10 cellular contexts compared by ENCODE assay signal in genomic region chr6:108689279-108690161, GRCh38.
DNase-seq lines count a peak whose midpoint lies in the region; ATAC-seq and TF ChIP-seq lines count a peak whose summit lies in the region.
"Had no signal": no experiment of that assay in that cellular context is flagged by ENCODE, and none has a peak within 500 bp of the region (broad histone marks: within the 10 kb centered on the region; RNA-seq: fewer than 3 reads in every experiment).

No MANE protein-coding gene starts in this region.

- BruUV-seq in mammary epithelial cell (replicated peaks; lab: Mats Ljungman, UMichigan) = no TSS peak

- H3K4me3 ChIP-seq in mammary epithelial cell (replicated peaks in 1 of 3; ENCODE audit: insufficient read depth in 1 of 3, low read depth in 2 of 3, low read length in 3 of 3) = no peak overlapping the region
- no peak overlapping the region for H3K4me3 ChIP-seq in liver (ENCODE audit: low read depth in 1 of 3, low read length in 3 of 3)
- no peak overlapping the region for H3K4me3 ChIP-seq in vagina

- H3K4me2 ChIP-seq in mammary epithelial cell (ENCODE audit: insufficient read depth, low read depth, low read length) = peak overlapping the region; percentile 60

- TF ChIP-seq CTCF in mammary epithelial cell (conservative IDR thresholded peaks at IDR 0.05 in 1 of 2, IDR thresholded peaks at IDR 0.05 in 1 of 2; ENCODE audit: extremely low read depth in 1 of 2, insufficient read depth in 1 of 2, low read depth in 1 of 2, low read length in 2 of 2) (peak in 1 of 2 donors; percentile 1), liver (IDR thresholded peaks at IDR 0.05; ENCODE audit: low read depth, low read length, missing input control) (no peak), vagina (IDR thresholded peaks at IDR 0.05) (peak in 1 of 3 experiments; percentile 9)

- intact Hi-C loops in mammary epithelial cell (cut with micrococcal nuclease) (loop anchor here (1.0 to 2.0 kb wide), 4 partner anchors 39 to 127 kb away; no protein-coding TSS in a partner anchor), vagina (cut with DNase I) (no loop called here)

- H3K79me2 ChIP-seq in mammary epithelial cell (ENCODE audit: insufficient read depth, low read length) = peaks cover 8% of the 10 kb centered on the region

- WGBS in mammary epithelial cell (ENCODE audit: low coverage, missing lambda C conversion rate) = 4% methylated on average over 15 of the region's 15 CpGs
- WGBS in liver = 59% methylated on average over 15 of the region's 15 CpGs

- CTCF ChIA-PET in mammary epithelial cell (lab: Charles Lee; ENCODE audit: low non-redundant PET) = interaction anchor here (0.7 to 0.8 kb wide), 2 partner anchors 13 to 130 kb away, joined by 3 read pairs; no protein-coding TSS in a partner anchor

- H3K4me1 ChIP-seq in mammary epithelial cell (ENCODE audit: insufficient read depth, low read length) (peaks cover 57% of the 10 kb centered on the region), liver (ENCODE audit: control insufficient read depth in 4 of 4, insufficient read depth in 4 of 4, low read length in 3 of 4) (peaks cover 5 to 21% (median 11%) of the 10 kb centered on the region in 4 donors), vagina (peaks cover 41% of the 10 kb centered on the region)

- H3K9me3 ChIP-seq in mammary epithelial cell (replicated peaks; ENCODE audit: insufficient read depth, low read length) = no peaks in the 10 kb centered on the region
- H3K9me3 ChIP-seq in liver (ENCODE audit: control insufficient read depth in 4 of 4, low read length in 3 of 4) = no peaks in the 10 kb centered on the region
- H3K9me3 ChIP-seq in vagina = no peaks in the 10 kb centered on the region

- peak; percentile 59 to 65 for TF ChIP-seq RAD21 in liver (IDR thresholded peaks at IDR 0.05)

- peak overlapping the region; percentile 60 for H2AFZ ChIP-seq in mammary epithelial cell (ENCODE audit: low read depth, low read length)

- H3K9ac ChIP-seq in mammary epithelial cell (ENCODE audit: insufficient read depth, low read length) (peak overlapping the region; percentile 7), liver (ENCODE audit: low read depth in 1 of 2, low read length in 2 of 2) (no peak overlapping the region)

- no peak for TF ChIP-seq POLR2A in vagina (IDR thresholded peaks at IDR 0.05)

- no peaks in the 10 kb centered on the region for H4K20me1 ChIP-seq in mammary epithelial cell (ENCODE audit: insufficient read depth, low read length)

- ATAC-seq in stimulated activated naive CD8-positive, alpha-beta T cell treated with anti-CD3 and anti-CD28 coated beads, Interleukin-15, Interleukin-2, amounts not matched to agents 100 U/mL and 50 U/mL, for 24 hours = no peak

- H3K27ac ChIP-seq in mammary epithelial cell (ENCODE audit: insufficient read depth, low read depth, low read length) (peak overlapping the region; percentile 79), liver (ENCODE audit: low read depth in 1 of 2, low read length in 2 of 2) (peak overlapping the region; percentile 22 to 46), vagina (peak overlapping the region; percentile 17)
- H3K27ac ChIP-seq: 22Rv1 had no signal

- in situ Hi-C loops in mammary epithelial cell (cut with MboI; ENCODE audit: low sequenced_read_pairs in 2 of 2) = no loop called here

- H3K36me3 ChIP-seq in mammary epithelial cell (ENCODE audit: insufficient read depth, low read length) (peaks cover 1% of the 10 kb centered on the region), liver (ENCODE audit: control insufficient read depth in 4 of 4, insufficient read depth in 3 of 4, low read depth in 1 of 4, low read length in 3 of 4) (peaks cover 0 to 8% (median 4%) of the 10 kb centered on the region in 4 donors), vagina (peaks cover 0 to 9% of the 10 kb centered on the region in 2 donors)

- H3K27me3 ChIP-seq in mammary epithelial cell (ENCODE audit: insufficient read depth, low read length) = no peaks in the 10 kb centered on the region
- no peaks in the 10 kb centered on the region for H3K27me3 ChIP-seq in liver (ENCODE audit: control insufficient read depth in 4 of 4, insufficient read depth in 4 of 4, low read length in 3 of 4)
- H3K27me3 ChIP-seq in vagina = no peaks in the 10 kb centered on the region

- DNase-seq in DMS 273 (lab: John Stamatoyannopoulos, UW; ENCODE audit: unreplicated experiment) (peak; percentile 20), DMS 273 treated with DMSO at 0.1 percent for 48 hours (lab: John Stamatoyannopoulos, UW) (no peak), mammary epithelial cell (peak; percentile 100), vagina (ENCODE audit: extremely low spot score in 2 of 2) (peak in 1 of 2 donors; percentile 91), DMS153 treated with DMSO at 0.1 percent for 48 hours (lab: John Stamatoyannopoulos, UW; ENCODE audit: unreplicated experiment) (no peak)
- no peak for DNase-seq in activated naive CD4-positive, alpha-beta T cell (lab: John Stamatoyannopoulos, UW)
- DNase-seq in stimulated activated naive CD8-positive, alpha-beta T cell treated with anti-CD3 and anti-CD28 coated beads, Interleukin-15, Interleukin-2, amounts not matched to agents 100 U/mL and 50 U/mL, for 24 hours = no peak
- DNase-seq: foreskin melanocyte had no signal

- dilution Hi-C loops in mammary epithelial cell (cut with HindIII; ENCODE audit: low sequenced_read_pairs) = loop anchor here (5.0 kb wide), 1 partner anchor 93 kb away; no protein-coding TSS in a partner anchor

TF ChIP-seq in liver, 16 proteins besides CTCF, POLR2A, EP300 and RAD21:
- TF ChIP-seq JUND (IDR thresholded peaks at IDR 0.05) = peak in 1 of 2 donors; percentile 73
- TF ChIP-seq NR2F2 (IDR thresholded peaks at IDR 0.05) = peak; percentile 89
- TF ChIP-seq HNF4A (conservative IDR thresholded peaks at IDR 0.05) = peak; percentile 64 to 69
- peak; percentile 35 for TF ChIP-seq SP1 (IDR thresholded peaks at IDR 0.05)
- TF ChIP-seq YY1 (IDR thresholded peaks at IDR 0.05) = peak; percentile 28
- peak; percentile 14 for TF ChIP-seq REST (IDR thresholded peaks at IDR 0.05)
- peak; percentile 68 to 80 for TF ChIP-seq RXRA (IDR thresholded peaks at IDR 0.05)
- TF ChIP-seq ATF3 (IDR thresholded peaks at IDR 0.05) = no peak
- TF ChIP-seq ZBTB33 (IDR thresholded peaks at IDR 0.05) = no peak

Comparison
In these comparisons a context has a peak if more than half of its experiments do, and no peak if none do; other contexts are left out.
1. DNase-seq: peak in DMS 273 (single experiment) and mammary epithelial cell (single experiment); none in DMS 273 treated with DMSO at 0.1 percent for 48 hours (single experiment), activated naive CD4-positive, alpha-beta T cell (0 of 4), DMS153 treated with DMSO at 0.1 percent for 48 hours (single experiment) and stimulated activated naive CD8-positive, alpha-beta T cell treated with anti-CD3 and anti-CD28 coated beads, Interleukin-15, Interleukin-2, amounts not matched to agents 100 U/mL and 50 U/mL, for 24 hours (single experiment).
2. H3K27ac ChIP-seq: peak in every context shown above with its lines; median percentile 79 in mammary epithelial cell; 34 in liver; 17 in vagina.